20 cellular contexts compared by ENCODE assay signal in genomic region chr3:10434144-10434937, GRCh38.
A peak's percentile ranks its signal among the peaks of the same experiment; 100 is the strongest.
DNase-seq lines count a peak whose midpoint lies in the region; ATAC-seq, FAIRE-seq and TF ChIP-seq lines count a peak whose summit lies in the region.
"Had no signal": no experiment of that assay in that cellular context is flagged by ENCODE, and none has a peak within 500 bp of the region (broad histone marks: within the 10 kb centered on the region; RNA-seq: fewer than 3 reads in every experiment).

No MANE protein-coding gene starts in this region.

- no peak overlapping the region for H2BK5ac ChIP-seq in mesendoderm (ENCODE audit: low read length)

- no peak for TF ChIP-seq CTCF in chondrocyte (IDR thresholded peaks at IDR 0.05)

- intact Hi-C loops in posterior vena cava (cut with DNase I), result no loop called here

- no peak overlapping the region for H3K4ac ChIP-seq in mesendoderm (ENCODE audit: low read depth, low read length)

- peak overlapping the region; percentile 20 to 94 (median 88); a peak in 21 of 22 replicates for H3K4me2 ChIP-seq in BLaER1 treated with 17β-estradiol and CSF1 and Interleukin-3, amounts not matched to agents 10 nM and 100 nM
- no peak overlapping the region for H3K4me2 ChIP-seq in mesendoderm (ENCODE audit: low read length)
- H3K4me2 ChIP-seq: GM23338 had no signal

- FAIRE-seq in GM12891 (lab: Jason Lieb, UNC), result no peak
- FAIRE-seq: G401.6 had no signal

- DNase-seq in chondrocyte (ENCODE audit: low spot score), result peak; percentile 52
- DNase-seq in posterior vena cava (ENCODE audit: low spot score), result peak; percentile 57
- DNase-seq in mesendoderm, result no peak
- DNase-seq in GM12891 (ENCODE audit: insufficient read length, low spot score), result no peak
- DNase-seq: ACHN, COR-L47, HCEC 1CT, KG1, NCI-H187 treated with DMSO at 0.1 percent for 48 hours, NCI-H2227 treated with DMSO at 0.1 percent for 48 hours, NCI-H524, NCI-H82, SHP77 had no signal

- peaks cover 0 to 10% (median 0%) of the 10 kb centered on the region in 11 experiments; a peak in 5 of 22 replicates for H3K36me3 ChIP-seq in BLaER1 treated with 17β-estradiol and CSF1 and Interleukin-3, amounts not matched to agents 10 nM and 100 nM
- H3K36me3 ChIP-seq in mesendoderm (ENCODE audit: control insufficient read depth, insufficient read depth, low read length), result no peaks in the 10 kb centered on the region

- no peaks in the 10 kb centered on the region for H3K9me3 ChIP-seq in BLaER1 treated with 17β-estradiol and CSF1 and Interleukin-3, amounts not matched to agents 10 nM and 100 nM (replicated peaks in 1 of 11)

- H3K27me3 ChIP-seq in BLaER1 treated with 17β-estradiol and CSF1 and Interleukin-3, amounts not matched to agents 10 nM and 100 nM, result no peaks in the 10 kb centered on the region
- H3K27me3 ChIP-seq in mesendoderm (ENCODE audit: insufficient read depth, low read length, poor library complexity), result no peaks in the 10 kb centered on the region

- no CpG with 5 or more reads among the region's 2 CpGs for WGBS in mesendoderm (ENCODE audit: extremely low coverage, insufficient coverage, low lambda C conversion rate)

- peak overlapping the region in 8 of 11 experiments; percentile 32 to 99 (median 88); a peak in 17 of 22 replicates for H3K27ac ChIP-seq in BLaER1 treated with 17β-estradiol and CSF1 and Interleukin-3, amounts not matched to agents 10 nM and 100 nM
- no peak overlapping the region for H3K27ac ChIP-seq in mesendoderm (ENCODE audit: low read depth, low read length)

- H3K4me1 Mint-ChIP-seq in chondrocyte (ENCODE audit: low read depth), result peaks cover 43% of the 10 kb centered on the region
- H3K4me1 Mint-ChIP-seq: CD14-positive monocyte, GM23338 had no signal

- ATAC-seq in GM19025 (IDR thresholded peaks at IDR 0.05; ENCODE audit: low read depth, unreplicated experiment) (peak; percentile 55), GM18505 (IDR thresholded peaks at IDR 0.05; ENCODE audit: unreplicated experiment) (no peak)
- ATAC-seq: GM23338, SK-N-SH treated with all-trans-retinoic acid at 6 μM for 48 hours had no signal

- H3K79me1 ChIP-seq in mesendoderm (ENCODE audit: low read length), result no peaks in the 10 kb centered on the region

- no peak overlapping the region for H3K23ac ChIP-seq in mesendoderm (ENCODE audit: low read length)

- H3K4me3 ChIP-seq in BLaER1 treated with 17β-estradiol and CSF1 and Interleukin-3, amounts not matched to agents 10 nM and 100 nM, result peak overlapping the region in 1 of 10 experiments; percentile 21; a peak in 2 of 20 replicates
- H3K4me3 ChIP-seq in mesendoderm (ENCODE audit: low read length), result no peak overlapping the region
- H3K4me3 ChIP-seq: GM23338 had no signal

- H2BK15ac ChIP-seq in mesendoderm (replicated peaks; ENCODE audit: low read depth), result no peak overlapping the region

- no peak overlapping the region for H3K27ac Mint-ChIP-seq in chondrocyte (ENCODE audit: unreplicated experiment)
- H3K27ac Mint-ChIP-seq: CD14-positive monocyte, GM23338 had no signal

- no peaks in the 10 kb centered on the region for H3K79me2 ChIP-seq in mesendoderm (ENCODE audit: control insufficient read depth, insufficient read depth, low read length)

- no peak overlapping the region for H2AK5ac ChIP-seq in mesendoderm (ENCODE audit: low read length)

- peaks cover 64 to 100% (median 100%) of the 10 kb centered on the region in 10 experiments for H3K4me1 ChIP-seq in BLaER1 treated with 17β-estradiol and CSF1 and Interleukin-3, amounts not matched to agents 10 nM and 100 nM
- no peaks in the 10 kb centered on the region for H3K4me1 ChIP-seq in mesendoderm (ENCODE audit: control insufficient read depth, low read depth, low read length)

- H3K4me3 Mint-ChIP-seq in chondrocyte (ENCODE audit: unreplicated experiment), result no peak overlapping the region
- H3K4me3 Mint-ChIP-seq: CD14-positive monocyte, GM23338 had no signal

- no peak overlapping the region for H3K18ac ChIP-seq in mesendoderm (ENCODE audit: low read length)

- H4K20me1 ChIP-seq in BLaER1 treated with 17β-estradiol and CSF1 and Interleukin-3, amounts not matched to agents 10 nM and 100 nM, result no peaks in the 10 kb centered on the region

- H3K9me3 Mint-ChIP-seq in chondrocyte (ENCODE audit: low read depth), result no peaks in the 10 kb centered on the region
- H3K9me3 Mint-ChIP-seq: CD14-positive monocyte, GM23338 had no signal

- H3K56ac ChIP-seq in mesendoderm (ENCODE audit: low read length), result no peak overlapping the region

- no peak for TF ChIP-seq POLR2A in GM12891 (IDR thresholded peaks at IDR 0.05; ENCODE audit: low read depth, low read length)
- no peak for TF ChIP-seq POLR2A in GM18505 (IDR thresholded peaks at IDR 0.05; ENCODE audit: borderline replicate concordance, extremely low read depth, insufficient read depth, insufficient read length)

- H4K5ac ChIP-seq in mesendoderm (ENCODE audit: low read length), result no peak overlapping the region

- H3K27me3 Mint-ChIP-seq in chondrocyte (ENCODE audit: low read depth), result no peaks in the 10 kb centered on the region

- H2BK120ac ChIP-seq in mesendoderm (ENCODE audit: low read depth, low read length), result no peak overlapping the region

- H3K36me3 Mint-ChIP-seq in chondrocyte (ENCODE audit: low read depth), result no peaks in the 10 kb centered on the region
- H3K36me3 Mint-ChIP-seq: CD14-positive monocyte had no signal

- no peak overlapping the region for H4K8ac ChIP-seq in mesendoderm (ENCODE audit: low read depth, low read length)

- H3K9ac ChIP-seq in BLaER1 treated with 17β-estradiol and CSF1 and Interleukin-3, amounts not matched to agents 10 nM and 100 nM, result peak overlapping the region in 5 of 11 experiments; percentile 15 to 88 (median 75); a peak in 9 of 22 replicates
- H3K9ac ChIP-seq in mesendoderm (ENCODE audit: low read length), result no peak overlapping the region

TF ChIP-seq in GM12891, 5 proteins besides CTCF, POLR2A, EP300 and RAD21:
- no peak for TF ChIP-seq SPI1 (IDR thresholded peaks at IDR 0.05; ENCODE audit: low read depth, low read length)
- no peak for TF ChIP-seq POLR2AphosphoS5 (IDR thresholded peaks at IDR 0.05; ENCODE audit: low read depth, low read length)
- no peak for TF ChIP-seq PAX5 (IDR thresholded peaks at IDR 0.05; ENCODE audit: insufficient read depth, low read length, severe bottlenecking)
- TF ChIP-seq POU2F2 (IDR thresholded peaks at IDR 0.05; ENCODE audit: low read depth, low read length), result no peak
- no peak for TF ChIP-seq TAF1 (IDR thresholded peaks at IDR 0.05; ENCODE audit: low read depth, low read length)

Comparison
In these comparisons a context has a peak if more than half of its experiments do, and no peak if none do; other contexts are left out.
1. DNase-seq: peak in chondrocyte (single experiment) and posterior vena cava (single experiment); none in mesendoderm (single experiment) and GM12891 (single experiment).